10 cellular contexts compared by ENCODE assay signal in genomic region chr12:68446896-68447806, GRCh38.
DNase-seq lines count a peak whose midpoint lies in the region; ATAC-seq and TF ChIP-seq lines count a peak whose summit lies in the region.
"Had no signal": no experiment of that assay in that cellular context is flagged by ENCODE, and none has a peak within 500 bp of the region (broad histone marks: within the 10 kb centered on the region; RNA-seq: fewer than 3 reads in every experiment).

No MANE protein-coding gene starts in this region.

- no peak for TF ChIP-seq POLR2A in spleen (IDR thresholded peaks at IDR 0.05)

- H3K27ac ChIP-seq in spleen: peak overlapping the region in 6 of 8 donors; percentile 10 to 79 (median 56)

- no peak for ATAC-seq in activated CD8-positive, alpha-beta memory T cell treated with anti-CD3 and anti-CD28 coated beads, Interleukin-2, amount 10 ng/mL, durations not matched to agents 7 days and 5 days
- ATAC-seq in GM18870 (IDR thresholded peaks at IDR 0.05; ENCODE audit: unreplicated experiment): no peak
- ATAC-seq: CD8-positive, alpha-beta T cell; HCT116 had no signal

- intact Hi-C loops in spleen (cut with DNase I; ENCODE audit: low total_unique reads): no loop called here

- peaks cover 8% of the 10 kb centered on the region for H3K9me3 Mint-ChIP-seq in activated CD8-positive, alpha-beta memory T cell treated with anti-CD3 and anti-CD28 coated beads, Interleukin-2, amount 10 ng/mL, durations not matched to agents 7 days and 5 days (ENCODE audit: low read depth)

- peaks cover 18 to 66% (median 54%) of the 10 kb centered on the region in 6 donors for H3K4me1 ChIP-seq in spleen

- no peaks in the 10 kb centered on the region for H3K27me3 ChIP-seq in spleen (replicated peaks in 1 of 7)

- no peaks in the 10 kb centered on the region for H3K36me3 ChIP-seq in spleen

- CTCF ChIA-PET in activated CD8-positive, alpha-beta memory T cell treated with anti-CD3 and anti-CD28 coated beads, Interleukin-2, amount 10 ng/mL, durations not matched to agents 7 days and 5 days (lab: Charles Lee): interaction anchor here (1.0 kb wide), 1 partner anchor 12 kb away, joined by 4 read pairs; no protein-coding TSS in a partner anchor

- 38 to 50% (median 47%) methylated on average over 7 of the region's 7 CpGs for WGBS in spleen, 5 donors

- peaks cover 0 to 17% (median 4%) of the 10 kb centered on the region in 8 donors for H3K9me3 ChIP-seq in spleen

- no peak for TF ChIP-seq CTCF in spleen (IDR thresholded peaks at IDR 0.05 in 8 of 11, conservative IDR thresholded peaks at IDR 0.05 in 3 of 11)

- peak overlapping the region; percentile 28 for H3K4me3 Mint-ChIP-seq in activated CD8-positive, alpha-beta memory T cell treated with anti-CD3 and anti-CD28 coated beads, Interleukin-2, amount 10 ng/mL, durations not matched to agents 7 days and 5 days
- H3K4me3 Mint-ChIP-seq: CD8-positive, alpha-beta T cell had no signal

- H3K4me3 ChIP-seq in spleen: peak overlapping the region in 1 of 8 donors; percentile 18

- no peak for DNase-seq in activated CD8-positive, alpha-beta memory T cell treated with anti-CD3 and anti-CD28 coated beads, Interleukin-2, amount 10 ng/mL, durations not matched to agents 7 days and 5 days
- no peak for DNase-seq in activated CD8-positive, alpha-beta memory T cell treated with anti-CD3 and anti-CD28 coated beads for 24 hours
- DNase-seq in NCI-H748 (lab: John Stamatoyannopoulos, UW; ENCODE audit: unreplicated experiment): peak; percentile 82
- peak; percentile 58 for DNase-seq in fibroblast of gingiva (ENCODE audit: low read depth)
- DNase-seq in spleen: no peak
- no peak for DNase-seq in NCI-H446 treated with DMSO at 0.1 percent for 48 hours (lab: John Stamatoyannopoulos, UW)
- DNase-seq in nucleus accumbens (lab: John Stamatoyannopoulos, UW): no peak
- DNase-seq: CD8-positive, alpha-beta T cell had no signal

- H3K27ac Mint-ChIP-seq in activated CD8-positive, alpha-beta memory T cell treated with anti-CD3 and anti-CD28 coated beads, Interleukin-2, amount 10 ng/mL, durations not matched to agents 7 days and 5 days: no peak overlapping the region
- H3K27ac Mint-ChIP-seq: CD8-positive, alpha-beta T cell had no signal

- no peaks in the 10 kb centered on the region for H3K27me3 Mint-ChIP-seq in activated CD8-positive, alpha-beta memory T cell treated with anti-CD3 and anti-CD28 coated beads, Interleukin-2, amount 10 ng/mL, durations not matched to agents 7 days and 5 days

- H3K4me1 Mint-ChIP-seq in activated CD8-positive, alpha-beta memory T cell treated with anti-CD3 and anti-CD28 coated beads, Interleukin-2, amount 10 ng/mL, durations not matched to agents 7 days and 5 days: peaks cover 72% of the 10 kb centered on the region

- H3K36me3 Mint-ChIP-seq in activated CD8-positive, alpha-beta memory T cell treated with anti-CD3 and anti-CD28 coated beads, Interleukin-2, amount 10 ng/mL, durations not matched to agents 7 days and 5 days: peaks cover 29% of the 10 kb centered on the region
- H3K36me3 Mint-ChIP-seq: CD8-positive, alpha-beta T cell had no signal

Comparison
In these comparisons a context has a peak if more than half of its experiments do, and no peak if none do; other contexts are left out.
1. DNase-seq: peak in NCI-H748 (single experiment) and fibroblast of gingiva (single experiment); none in activated CD8-positive, alpha-beta memory T cell treated with anti-CD3 and anti-CD28 coated beads, Interleukin-2, amount 10 ng/mL, durations not matched to agents 7 days and 5 days (single experiment), activated CD8-positive, alpha-beta memory T cell treated with anti-CD3 and anti-CD28 coated beads for 24 hours (single experiment), spleen (single experiment), NCI-H446 treated with DMSO at 0.1 percent for 48 hours (single experiment) and nucleus accumbens (0 of 56).